1 cellular context compared by ENCODE assay signal in the genomic region with DNA sequence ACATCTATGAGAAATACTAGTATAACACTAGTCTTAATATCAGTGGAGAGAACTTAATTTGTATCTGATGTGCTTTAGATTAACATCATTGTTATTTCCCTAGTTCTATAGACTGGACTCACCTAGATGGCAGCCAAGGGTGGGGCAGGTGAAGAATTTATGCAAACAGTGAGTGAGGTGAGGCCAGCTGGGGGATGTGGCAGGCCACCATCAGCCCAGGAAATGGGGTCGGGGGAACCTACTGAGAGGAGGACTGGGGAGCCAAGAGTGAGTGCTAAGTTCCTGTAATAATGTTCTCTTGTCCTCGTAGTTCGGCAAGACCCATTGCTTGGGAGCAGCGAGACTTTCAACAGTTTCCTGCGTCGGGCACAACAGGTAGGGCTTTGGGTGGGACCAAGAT.
TF ChIP-seq lines count a peak whose summit lies in the region.

No MANE protein-coding gene starts in this region.

TF ChIP-seq in GM23338, 12 proteins besides CTCF, POLR2A, EP300 and RAD21 (continued from another document):
- TF ChIP-seq ZNF114 (CRISPR knock-in tag; IDR thresholded peaks at IDR 0.05) (no peak), CREB1 (CRISPR knock-in tag; IDR thresholded peaks at IDR 0.05; ENCODE audit: low read depth) (no peak)
